Comparison of ENCODE assay signal across 27 cellular contexts in genomic region chr2:163205696-163206267, GRCh38.
"Had no signal": no experiment of that assay in that cellular context is flagged by ENCODE, and none has a peak within 500 bp of the region (broad histone marks: within the 10 kb centered on the region; RNA-seq: fewer than 3 reads in every experiment).

No MANE protein-coding gene starts in this region.

- H3K4me3 Mint-ChIP-seq: immature natural killer cell; naive B cell; nephron; stimulated activated effector memory CD8-positive, alpha-beta T cell treated with anti-CD3 and anti-CD28 coated beads, Interleukin-12 subunit alpha, Interleukin-12 subunit beta, amount 100 ng/mL, for 72 hours; type B pancreatic cell had no signal

- H3K4me1 Mint-ChIP-seq: immature natural killer cell; naive B cell; nephron; stimulated activated effector memory CD8-positive, alpha-beta T cell treated with anti-CD3 and anti-CD28 coated beads, Interleukin-12 subunit alpha, Interleukin-12 subunit beta, amount 100 ng/mL, for 72 hours had no signal

- DNase-seq: cortex of kidney; dorsolateral prefrontal cortex; effector memory CD4-positive, alpha-beta T cell; gastrocnemius medialis; glutamatergic neuron; immature natural killer cell; kidney; left cardiac atrium; left ventricle myocardium inferior; lower lobe of right lung; mesenchymal stem cell; midbrain; naive B cell; psoas muscle; retina; stimulated activated CD4-positive, alpha-beta T cell treated with anti-CD3 and anti-CD28 coated beads, Interleukin-4, amount 100 ng/mL, for 1 hour; stimulated activated CD8-positive, alpha-beta memory T cell treated with anti-CD3 and anti-CD28 coated beads, Interleukin-4, amount 100 ng/mL, for 48 hours; stimulated activated naive CD8-positive, alpha-beta T cell treated with anti-CD3 and anti-CD28 coated beads, Interleukin-15, Interleukin-2, amounts not matched to agents 100 U/mL and 50 U/mL, for 24 hours; thyroid gland had no signal

- H3K36me3 ChIP-seq: esophagus muscularis mucosa, gastrocnemius medialis, left ventricle myocardium inferior, lower lobe of right lung, neutrophil, right lobe of liver, suprapubic skin, thyroid gland had no signal

- H3K9me3 ChIP-seq: esophagus muscularis mucosa, gastrocnemius medialis, left ventricle myocardium inferior, lower lobe of right lung, neutrophil, psoas muscle, right lobe of liver, suprapubic skin, thyroid gland had no signal

- H3K27me3 ChIP-seq: esophagus muscularis mucosa, gastrocnemius medialis, neutrophil, right lobe of liver, suprapubic skin, thyroid gland had no signal

- H3K27me3 Mint-ChIP-seq: naive B cell, type B pancreatic cell had no signal

- ATAC-seq: gastrocnemius medialis; left cardiac atrium; lower lobe of right lung; psoas muscle; right lobe of liver; stimulated activated effector memory CD8-positive, alpha-beta T cell treated with anti-CD3 and anti-CD28 coated beads, Interleukin-12 subunit alpha, Interleukin-12 subunit beta, amount 100 ng/mL, for 72 hours; stimulated activated naive CD8-positive, alpha-beta T cell treated with anti-CD3 and anti-CD28 coated beads, Interleukin-15, Interleukin-2, amounts not matched to agents 100 U/mL and 50 U/mL, for 24 hours had no signal

- H3K27ac ChIP-seq: dorsolateral prefrontal cortex, epithelial cell of prostate, esophagus muscularis mucosa, gastrocnemius medialis, left ventricle myocardium inferior, lower lobe of right lung, neutrophil, psoas muscle, right lobe of liver, suprapubic skin, thyroid gland had no signal

- H3K9me3 Mint-ChIP-seq: naive B cell, nephron had no signal

- H3K4me1 ChIP-seq: esophagus muscularis mucosa, gastrocnemius medialis, left ventricle myocardium inferior, lower lobe of right lung, psoas muscle, right lobe of liver, suprapubic skin had no signal

- H3K4me3 ChIP-seq: dorsolateral prefrontal cortex, esophagus muscularis mucosa, gastrocnemius medialis, left ventricle myocardium inferior, lower lobe of right lung, psoas muscle, right lobe of liver, suprapubic skin, thyroid gland had no signal

- H3K27ac Mint-ChIP-seq: immature natural killer cell; naive B cell; nephron; stimulated activated effector memory CD8-positive, alpha-beta T cell treated with anti-CD3 and anti-CD28 coated beads, Interleukin-12 subunit alpha, Interleukin-12 subunit beta, amount 100 ng/mL, for 72 hours; type B pancreatic cell had no signal

- H3K36me3 Mint-ChIP-seq: immature natural killer cell; naive B cell; stimulated activated effector memory CD8-positive, alpha-beta T cell treated with anti-CD3 and anti-CD28 coated beads, Interleukin-12 subunit alpha, Interleukin-12 subunit beta, amount 100 ng/mL, for 72 hours; type B pancreatic cell had no signal
